1 cellular context compared by ENCODE assay signal in the genomic region with DNA sequence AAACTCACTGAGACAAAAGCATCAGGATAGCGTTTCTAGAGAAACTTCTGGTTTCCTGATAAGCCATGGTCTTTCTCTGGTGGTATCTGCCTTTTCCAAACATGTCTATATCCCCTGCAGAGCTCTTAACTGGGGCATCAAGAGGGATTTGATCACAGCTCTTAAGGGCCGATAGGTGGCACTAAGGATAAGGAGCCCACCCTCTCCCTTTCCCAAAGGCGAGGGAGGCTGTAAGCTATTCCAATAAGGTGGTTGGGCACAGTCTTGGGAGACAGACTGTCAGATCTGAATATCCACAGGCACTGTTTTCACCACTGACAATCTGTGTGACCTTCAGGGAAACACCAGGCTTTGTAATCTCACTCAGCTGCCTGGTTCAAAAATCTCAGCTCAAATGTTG.
TF ChIP-seq lines count a peak whose summit lies in the region.

No MANE protein-coding gene starts in this region.

TF ChIP-seq in HCT116, 20 proteins besides CTCF, POLR2A, EP300 and RAD21 (continued from another document):
- TF ChIP-seq, protein P1, sequence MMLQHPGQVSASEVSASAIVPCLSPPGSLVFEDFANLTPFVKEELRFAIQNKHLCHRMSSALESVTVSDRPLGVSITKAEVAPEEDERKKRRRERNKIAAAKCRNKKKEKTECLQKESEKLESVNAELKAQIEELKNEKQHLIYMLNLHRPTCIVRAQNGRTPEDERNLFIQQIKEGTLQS (IDR thresholded peaks at IDR 0.05) = no peak
- TF ChIP-seq CEBPB (IDR thresholded peaks at IDR 0.05; ENCODE audit: low read depth) = no peak
- TF ChIP-seq, protein P2, sequence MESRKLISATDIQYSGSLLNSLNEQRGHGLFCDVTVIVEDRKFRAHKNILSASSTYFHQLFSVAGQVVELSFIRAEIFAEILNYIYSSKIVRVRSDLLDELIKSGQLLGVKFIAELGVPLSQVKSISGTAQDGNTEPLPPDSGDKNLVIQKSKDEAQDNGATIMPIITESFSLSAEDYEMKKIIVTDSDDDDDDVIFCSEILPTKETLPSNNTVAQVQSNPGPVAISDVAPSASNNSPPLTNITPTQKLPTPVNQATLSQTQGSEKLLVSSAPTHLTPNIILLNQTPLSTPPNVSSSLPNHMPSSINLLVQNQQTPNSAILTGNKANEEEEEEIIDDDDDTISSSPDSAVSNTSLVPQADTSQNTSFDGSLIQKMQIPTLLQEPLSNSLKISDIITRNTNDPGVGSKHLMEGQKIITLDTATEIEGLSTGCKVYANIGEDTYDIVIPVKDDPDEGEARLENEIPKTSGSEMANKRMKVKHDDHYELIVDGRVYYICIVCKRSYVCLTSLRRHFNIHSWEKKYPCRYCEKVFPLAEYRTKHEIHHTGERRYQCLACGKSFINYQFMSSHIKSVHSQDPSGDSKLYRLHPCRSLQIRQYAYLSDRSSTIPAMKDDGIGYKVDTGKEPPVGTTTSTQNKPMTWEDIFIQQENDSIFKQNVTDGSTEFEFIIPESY (IDR thresholded peaks at IDR 0.05; ENCODE audit: extremely low read depth, insufficient replicate concordance, low read length) = no peak
- TF ChIP-seq SP1 (IDR thresholded peaks at IDR 0.05; ENCODE audit: low read depth) = no peak
- no peak for TF ChIP-seq SIN3A (IDR thresholded peaks at IDR 0.05; ENCODE audit: low read depth)
- no peak for TF ChIP-seq ZNF274 (IDR thresholded peaks at IDR 0.05; ENCODE audit: low read depth, low read length)
- no peak for TF ChIP-seq ZFX (IDR thresholded peaks at IDR 0.05)
